In the genomic region with DNA sequence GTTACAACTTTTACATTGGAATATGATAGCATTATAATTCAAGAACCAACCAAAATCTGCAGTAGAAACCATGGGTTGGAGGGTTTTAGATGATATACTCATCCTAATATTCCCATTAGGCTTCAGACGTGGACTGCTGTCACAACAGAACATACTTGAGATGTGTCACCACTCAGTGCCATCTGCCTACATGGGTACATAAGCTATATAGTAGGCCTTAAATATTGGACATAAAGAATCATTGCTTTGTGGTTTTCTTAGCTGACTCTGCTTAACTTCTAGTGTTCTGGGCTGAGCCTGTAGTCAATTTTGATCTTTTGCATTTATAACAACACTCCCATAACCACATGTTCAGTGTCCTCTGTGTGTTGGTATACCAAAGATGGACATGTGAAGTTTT, we compare ENCODE assay signal across 14 cellular contexts. TPM values are rescaled to one million over a fixed set of nuclear protein-coding genes. Genes with fewer than 3 reads are reported as not detected.
DNase-seq lines count a peak whose midpoint lies in the region; ATAC-seq and TF ChIP-seq lines count a peak whose summit lies in the region.
"Had no signal": no experiment of that assay in that cellular context is flagged by ENCODE, and none has a peak within 500 bp of the region (broad histone marks: within the 10 kb centered on the region; RNA-seq: fewer than 3 reads in every experiment).

No MANE protein-coding gene starts in this region.

- H3K27ac ChIP-seq in CD4-positive, alpha-beta T cell (ENCODE audit: low read depth, low read length), result no peak overlapping the region
- H3K27ac ChIP-seq in DOHH2 (ENCODE audit: low read depth, low read length) (no peak overlapping the region), esophagus muscularis mucosa (replicated peaks in 1 of 4) (peak overlapping the region in 3 of 4 donors; percentile 28 to 45 (median 36)), osteoblast (ENCODE audit: low read depth, low read length) (no peak overlapping the region)

- no peak for TF ChIP-seq CTCF in CD4-positive, alpha-beta T cell (IDR thresholded peaks at IDR 0.05)
- TF ChIP-seq CTCF in DOHH2 (IDR thresholded peaks at IDR 0.05; ENCODE audit: low read depth, low read length, poor library complexity, severe bottlenecking) (no peak), esophagus muscularis mucosa (IDR thresholded peaks at IDR 0.05) (no peak), osteoblast (IDR thresholded peaks at IDR 0.05; ENCODE audit: extremely low read depth, low read depth, low read length) (no peak)

- H3K9me2 ChIP-seq in DOHH2 (replicated peaks; ENCODE audit: control insufficient read depth, low read length), result no peaks in the 10 kb centered on the region

- H3K79me2 ChIP-seq in DOHH2 (ENCODE audit: control insufficient read depth, low read length) (peaks cover 98% of the 10 kb centered on the region), osteoblast (ENCODE audit: insufficient read depth, low read length) (peaks cover 82% of the 10 kb centered on the region)

- no peaks in the 10 kb centered on the region for H3K27me3 Mint-ChIP-seq in CD4-positive, alpha-beta T cell

- no peaks in the 10 kb centered on the region for H3K9me3 Mint-ChIP-seq in CD4-positive, alpha-beta T cell
- H3K9me3 Mint-ChIP-seq: GM23338 had no signal

- H3K4me1 ChIP-seq in DOHH2 (ENCODE audit: control insufficient read depth, low read length) (peaks cover 62% of the 10 kb centered on the region), esophagus muscularis mucosa (peaks cover 48 to 98% (median 95%) of the 10 kb centered on the region in 4 donors), osteoblast (ENCODE audit: insufficient read depth, low read length) (no peaks in the 10 kb centered on the region)
- H3K4me1 ChIP-seq: BE2C had no signal

- CTCF ChIA-PET in CD4-positive, alpha-beta T cell (lab: Charles Lee), result interaction anchor here (0.6 kb wide), 1 partner anchor 107 kb away, joined by 3 read pairs; no protein-coding TSS in a partner anchor

- H3K4me2 ChIP-seq in DOHH2 (ENCODE audit: low read length) (peak overlapping the region; percentile 15; the same call in 1 of the 2 replicates), osteoblast (ENCODE audit: insufficient read depth, low read length) (no peak overlapping the region)
- H3K4me2 ChIP-seq: GM23338 had no signal

- H3K27ac Mint-ChIP-seq in CD4-positive, alpha-beta T cell, result peak overlapping the region; percentile 48
- H3K27ac Mint-ChIP-seq: GM23338 had no signal

- H3K9me3 ChIP-seq in CD4-positive, alpha-beta T cell (ENCODE audit: control insufficient read depth, low read length), result no peaks in the 10 kb centered on the region
- no peaks in the 10 kb centered on the region for H3K9me3 ChIP-seq in DOHH2 (ENCODE audit: control insufficient read depth, insufficient read depth, low read length)
- no peaks in the 10 kb centered on the region for H3K9me3 ChIP-seq in esophagus muscularis mucosa
- no peaks in the 10 kb centered on the region for H3K9me3 ChIP-seq in osteoblast (ENCODE audit: low read depth, low read length)
- H3K9me3 ChIP-seq: BE2C had no signal

- H3F3A ChIP-seq in DOHH2 (ENCODE audit: control insufficient read depth, insufficient read depth), result peaks cover 3% of the 10 kb centered on the region; the same call in 1 of the 2 replicates

- peaks cover 91% of the 10 kb centered on the region for H3K4me1 Mint-ChIP-seq in CD4-positive, alpha-beta T cell (ENCODE audit: low read depth)

- no peak overlapping the region for H3K4me3 ChIP-seq in DOHH2 (ENCODE audit: low read length)
- H3K4me3 ChIP-seq in esophagus muscularis mucosa, result no peak overlapping the region
- no peak overlapping the region for H3K4me3 ChIP-seq in osteoblast (ENCODE audit: insufficient read depth, low read length)
- H3K4me3 ChIP-seq: GM23338 had no signal

- no peak overlapping the region for H2AFZ ChIP-seq in osteoblast (ENCODE audit: low read length)
- H2AFZ ChIP-seq: GM23338 had no signal

- intact Hi-C loops in CD4-positive, alpha-beta T cell (cut with DNase I, micrococcal nuclease), result no loop called here
- intact Hi-C loops in esophagus muscularis mucosa (cut with DNase I), result no loop called here

- H3K27me3 ChIP-seq in CD4-positive, alpha-beta T cell (ENCODE audit: control insufficient read depth, insufficient read depth, low read length), result no peaks in the 10 kb centered on the region
- H3K27me3 ChIP-seq in DOHH2 (ENCODE audit: control insufficient read depth, low read length), result no peaks in the 10 kb centered on the region
- no peaks in the 10 kb centered on the region for H3K27me3 ChIP-seq in esophagus muscularis mucosa
- no peaks in the 10 kb centered on the region for H3K27me3 ChIP-seq in osteoblast (ENCODE audit: insufficient read depth, low read length)
- H3K27me3 ChIP-seq: BE2C had no signal

- POLR2A ChIA-PET in CD4-positive, alpha-beta T cell (lab: Charles Lee), result interaction anchor here (0.9 kb wide), 1 partner anchor 30 kb away, joined by 3 read pairs; no protein-coding TSS in a partner anchor

- peaks cover 54% of the 10 kb centered on the region for H3K36me3 ChIP-seq in DOHH2 (ENCODE audit: control insufficient read depth, low read length)
- H3K36me3 ChIP-seq in esophagus muscularis mucosa, result no peaks in the 10 kb centered on the region
- H3K36me3 ChIP-seq in osteoblast (ENCODE audit: insufficient read depth, low read length), result no peaks in the 10 kb centered on the region
- H3K36me3 ChIP-seq: BE2C had no signal

- ATAC-seq in CD4-positive, alpha-beta T cell (ENCODE audit: poor library complexity), result no peak
- ATAC-seq: GM23338 had no signal

- no peak for TF ChIP-seq EP300 in esophagus muscularis mucosa (IDR thresholded peaks at IDR 0.05)

- peaks cover 45% of the 10 kb centered on the region for H3K36me3 Mint-ChIP-seq in CD4-positive, alpha-beta T cell (ENCODE audit: low read depth)

- H3K4me3 Mint-ChIP-seq in CD4-positive, alpha-beta T cell, result peak overlapping the region; percentile 13
- H3K4me3 Mint-ChIP-seq: GM23338 had no signal

- peaks cover 5% of the 10 kb centered on the region; the same call in 1 of the 2 replicates for H4K20me1 ChIP-seq in DOHH2 (ENCODE audit: control insufficient read depth, insufficient read depth, low read depth, low read length)
- H4K20me1 ChIP-seq in osteoblast (ENCODE audit: insufficient read depth, low read length), result peaks cover 28% of the 10 kb centered on the region

- no peak for TF ChIP-seq POLR2A in esophagus muscularis mucosa (IDR thresholded peaks at IDR 0.05; ENCODE audit: low read depth)

- DNase-seq in CD4-positive, alpha-beta T cell, result no peak
- peak; percentile 4 for DNase-seq in NCI-H69 (lab: John Stamatoyannopoulos, UW)
- no peak for DNase-seq in esophagus muscularis mucosa (ENCODE audit: extremely low spot score)
- DNase-seq in osteoblast (ENCODE audit: insufficient read length, low spot score, missing footprints), result no peak
- DNase-seq in cerebellar nuclear complex (lab: John Stamatoyannopoulos, UW), result no peak
- no peak for DNase-seq in NCI-H526 treated with DMSO at 0.1 percent for 48 hours (lab: John Stamatoyannopoulos, UW)
- no peak for DNase-seq in D341Med (ENCODE audit: low spot score)
- DNase-seq: BE2C, NCI-H1092 treated with DMSO at 0.1 percent for 48 hours, NCI-H1694 treated with DMSO at 0.1 percent for 48 hours, NCI-H345, SIG-M5 had no signal

- WGBS in esophagus muscularis mucosa, result 28% methylated on average over 1 of the region's 1 CpG

RNA-seq across cellular contexts. Expression of a gene that starts 14.1 kb away (rescaled TPM):
- 10 to 100 TPM; 63.8 to 67.1 TPM for total RNA-seq in CD4-positive, alpha-beta T cell
- 100 to 1,000 TPM; 171 to 325 (median 216) TPM for total RNA-seq in esophagus muscularis mucosa
- 17.0 and 19.7 TPM in 2 replicates for total RNA-seq in osteoblast

Comparison
In these comparisons a context has a peak if more than half of its experiments do, and no peak if none do; other contexts are left out.
1. H3K27ac ChIP-seq: peak in esophagus muscularis mucosa (3 of 4); none in CD4-positive, alpha-beta T cell (single experiment), DOHH2 (single experiment) and osteoblast (single experiment).